22 cellular contexts compared by ENCODE assay signal in genomic region chr20:32153771-32154170, GRCh38. TPM values are rescaled to one million over a fixed set of nuclear protein-coding genes. Genes with fewer than 3 reads are reported as not detected.
DNase-seq lines count a peak whose midpoint lies in the region; ATAC-seq and TF ChIP-seq lines count a peak whose summit lies in the region.
"Had no signal": no experiment of that assay in that cellular context is flagged by ENCODE, and none has a peak within 500 bp of the region (broad histone marks: within the 10 kb centered on the region; RNA-seq: fewer than 3 reads in every experiment).

No MANE protein-coding gene starts in this region.

- peaks cover 4 to 76% of the 10 kb centered on the region in 2 experiments; a peak in 2 of 3 replicates for H3K36me3 ChIP-seq in HEK293 (ENCODE audit: control insufficient read depth in 2 of 2, insufficient read depth in 1 of 2, low read length in 2 of 2)
- H3K36me3 ChIP-seq in spleen = peaks cover 0 to 98% (median 60%) of the 10 kb centered on the region in 6 donors

- no peak for TF ChIP-seq POLR2A in spleen (IDR thresholded peaks at IDR 0.05)

- no peaks in the 10 kb centered on the region for H3K9me3 Mint-ChIP-seq in neural crest cell

- POLR2A ChIA-PET in HEK293 (lab: Yijun Ruan, JAX) = no interaction called here

- H3K4me3 ChIP-seq in HEK293 (ENCODE audit: low read depth, low read length) = no peak overlapping the region
- H3K4me3 ChIP-seq in coronary artery = no peak overlapping the region
- no peak overlapping the region for H3K4me3 ChIP-seq in spleen
- H3K4me3 ChIP-seq: A549, PC-9 had no signal

- H3K27ac Mint-ChIP-seq in neural crest cell (ENCODE audit: unreplicated experiment) = peak overlapping the region; percentile 68
- H3K27ac Mint-ChIP-seq: B cell had no signal

- intact Hi-C loops in spleen (cut with DNase I; ENCODE audit: low total_unique reads) = no loop called here

- H3K27me3 ChIP-seq in spleen (replicated peaks in 1 of 7) = no peaks in the 10 kb centered on the region

- CTCF ChIA-PET in HEK293 (lab: Yijun Ruan, JAX) = interaction anchor here (0.6 kb wide), 1 partner anchor 300 kb away, joined by 4 read pairs; no protein-coding TSS in a partner anchor

- H3K36me3 Mint-ChIP-seq in neural crest cell (ENCODE audit: low read depth) = peaks cover 17% of the 10 kb centered on the region

- H3K27ac ChIP-seq in HEK293 (ENCODE audit: extremely low read depth, low read depth, low read length) (no peak overlapping the region), coronary artery (no peak overlapping the region), spleen (peak overlapping the region in 1 of 8 donors; percentile 84)
- H3K27ac ChIP-seq: A549, PC-9 had no signal

- H3K9me3 ChIP-seq in HEK293 (ENCODE audit: control insufficient read depth, insufficient read depth, low read depth, low read length) = no peaks in the 10 kb centered on the region
- H3K9me3 ChIP-seq in spleen = no peaks in the 10 kb centered on the region
- H3K9me3 ChIP-seq: A549 had no signal

- no peak overlapping the region for H3K4me3 Mint-ChIP-seq in neural crest cell
- H3K4me3 Mint-ChIP-seq: B cell had no signal

- no peak for TF ChIP-seq CTCF in HEK293 (tag by site-specific recombination; IDR thresholded peaks at IDR 0.05)
- no peak for TF ChIP-seq CTCF in coronary artery (IDR thresholded peaks at IDR 0.05)
- no peak for TF ChIP-seq CTCF in neural crest cell (conservative IDR thresholded peaks at IDR 0.05)
- no peak for TF ChIP-seq CTCF in spleen (IDR thresholded peaks at IDR 0.05 in 8 of 11, conservative IDR thresholded peaks at IDR 0.05 in 3 of 11)

- 93 to 98% (median 95%) methylated on average over 5 of the region's 5 CpGs for WGBS in spleen, 5 donors

- no peaks in the 10 kb centered on the region for H3K4me1 Mint-ChIP-seq in neural crest cell

- no peaks in the 10 kb centered on the region for H3K4me1 ChIP-seq in HEK293 (ENCODE audit: control insufficient read depth, insufficient read depth, low read length)
- H3K4me1 ChIP-seq in spleen = peaks cover 8 to 41% (median 27%) of the 10 kb centered on the region in 6 donors

- H3K27me3 Mint-ChIP-seq in neural crest cell (ENCODE audit: low read depth) = no peaks in the 10 kb centered on the region
- H3K27me3 Mint-ChIP-seq: B cell had no signal

- DNase-seq in coronary artery (ENCODE audit: low spot score) (peak; percentile 54), neural crest cell (ENCODE audit: low read depth, low spot score) (no peak), spleen (peak; percentile 22), NCI-H1436 treated with DMSO at 0.1 percent for 48 hours (lab: John Stamatoyannopoulos, UW) (no peak), GM19240 (ENCODE audit: insufficient read length, low spot score) (no peak)
- DNase-seq: DMS79, GOT3, HCEC 1CT, KG1, NCI-H1092 treated with DMSO at 0.1 percent for 48 hours, NCI-H146, NCI-H2029, NCI-H2227 treated with DMSO at 0.1 percent for 48 hours, NCI-H510A treated with DMSO at 0.1 percent for 48 hours, NCI-H748 treated with DMSO at 0.1 percent for 48 hours, PC-9, RPMI8226 had no signal

- no peak for ATAC-seq in GM18873 (IDR thresholded peaks at IDR 0.05; ENCODE audit: low FRiP score, unreplicated experiment)
- ATAC-seq: A549, SK-N-SH treated with all-trans-retinoic acid at 6 μM for 48 hours had no signal

TF ChIP-seq in HEK293, 187 proteins besides CTCF, POLR2A, EP300 and RAD21:
- TF ChIP-seq ZNF133 (tag by site-specific recombination; IDR thresholded peaks at IDR 0.05) (peak; percentile 98), PBX3 (CRISPR knock-in tag; IDR thresholded peaks at IDR 0.05) (no peak)

RNA-seq across cellular contexts. Expression of gene TM9SF4, which starts 44.3 kb away (rescaled TPM):
- 76.7 and 76.8 TPM in 2 replicates for total RNA-seq in neural crest cell
- total RNA-seq in spleen = 10 to 100 TPM; 33.6 to 58.3 (median 42.7) TPM
- 10 to 100 TPM; 12.0 to 13.7 (median 13.3) TPM for polyA plus RNA-seq in spleen

RNA-seq across cellular contexts. Expression of gene PLAGL2, which starts 53.8 kb away (rescaled TPM):
- total RNA-seq in neural crest cell = 70.4 and 71.1 TPM in 2 replicates
- 10 to 100 TPM; 11.9 to 16.6 (median 12.5) TPM for total RNA-seq in spleen
- 1 to 10 TPM; 2.2 to 4.0 (median 2.2) TPM for polyA plus RNA-seq in spleen

RNA-seq across cellular contexts. Expression of gene POFUT1, which starts 53.9 kb away (rescaled TPM):
- total RNA-seq in neural crest cell (47.5 and 51.4 TPM in 2 replicates), spleen (10 to 100 TPM; 19.5 to 26.3 (median 21.5) TPM)
- 1 to 10 TPM; 3.8 to 7.5 (median 4.7) TPM for polyA plus RNA-seq in spleen

Comparison
In these comparisons a context has a peak if more than half of its experiments do, and no peak if none do; other contexts are left out.
1. DNase-seq: peak in coronary artery (single experiment) and spleen (single experiment); none in neural crest cell (single experiment), NCI-H1436 treated with DMSO at 0.1 percent for 48 hours (single experiment) and GM19240 (single experiment).